Comparison of ENCODE assay signal across 32 cellular contexts in genomic region chr16:54268340-54268739, GRCh38. TPM values are rescaled to one million over a fixed set of nuclear protein-coding genes. Genes with fewer than 3 reads are reported as not detected.
"Had no signal": no experiment of that assay in that cellular context is flagged by ENCODE, and none has a peak within 500 bp of the region (broad histone marks: within the 10 kb centered on the region; RNA-seq: fewer than 3 reads in every experiment).

No MANE protein-coding gene starts in this region.

- DNase-seq: activated CD4-positive, alpha-beta T cell treated with anti-CD3 and anti-CD28 coated beads for 4 hours; activated CD4-positive, alpha-beta T cell treated with anti-CD3 and anti-CD28 coated beads, Interleukin-2, amount 50 U/mL, for 4 hours; activated effector memory CD4-positive, alpha-beta T cell treated with anti-CD3 and anti-CD28 coated beads, Interleukin-2, amount 50 U/mL, for 16 hours; activated naive CD4-positive, alpha-beta T cell treated with anti-CD3 and anti-CD28 coated beads, Interleukin-2, amount 10 ng/mL, durations not matched to agents 7 days and 5 days; activated naive CD8-positive, alpha-beta T cell treated with anti-CD3 and anti-CD28 coated beads, Interleukin-2, amount 10 ng/mL, durations not matched to agents 7 days and 5 days; activated T-cell treated with anti-CD3 and anti-CD28 coated beads, Interleukin-2, amount 50 U/mL, for 1 hour; cortex of kidney; effector memory CD8-positive, alpha-beta T cell; naive B cell; nephron progenitor cell; nucleus accumbens; pancreas; retina; small intestine; stimulated activated CD4-positive, alpha-beta T cell treated with anti-CD3 and anti-CD28 coated beads, Interleukin-4, amount 100 ng/mL, for 4 hours; stimulated activated CD8-positive, alpha-beta memory T cell treated with anti-CD3 and anti-CD28 coated beads, Interleukin-4, amount 100 ng/mL, for 48 hours; stimulated activated naive CD8-positive, alpha-beta T cell treated with anti-CD3 and anti-CD28 coated beads, Interleukin-15, amount 100 ng/mL, for 72 hours; substantia nigra; thyroid gland; upper lobe of right lung had no signal

- H3K27ac ChIP-seq: ascending aorta, cardiac muscle cell, gastroesophageal sphincter, hepatocyte, pancreas, prostate gland, sigmoid colon, thyroid gland, upper lobe of right lung, VCaP had no signal

- H3K9me3 Mint-ChIP-seq: activated naive CD4-positive, alpha-beta T cell treated with anti-CD3 and anti-CD28 coated beads, Interleukin-2, amount 10 ng/mL, durations not matched to agents 7 days and 5 days; activated naive CD8-positive, alpha-beta T cell treated with anti-CD3 and anti-CD28 coated beads, Interleukin-2, amount 10 ng/mL, durations not matched to agents 7 days and 5 days had no signal

- H2AFZ ChIP-seq: hepatocyte had no signal

- H3K9me3 ChIP-seq: ascending aorta, pancreas, prostate gland, sigmoid colon, thyroid gland, upper lobe of right lung had no signal

- H3K36me3 ChIP-seq: ascending aorta, cardiac muscle cell, gastroesophageal sphincter, pancreas, prostate gland, sigmoid colon, thyroid gland, upper lobe of right lung had no signal

- H3K27ac Mint-ChIP-seq: activated naive CD4-positive, alpha-beta T cell treated with anti-CD3 and anti-CD28 coated beads, Interleukin-2, amount 10 ng/mL, durations not matched to agents 7 days and 5 days; activated naive CD8-positive, alpha-beta T cell treated with anti-CD3 and anti-CD28 coated beads, Interleukin-2, amount 10 ng/mL, durations not matched to agents 7 days and 5 days; activated T-helper 1 cell treated with anti-CD3 and anti-CD28 coated beads, Interleukin-12 subunit alpha, Interleukin-12 subunit beta, Interleukin-2, Interleukin-4 antibody, amounts not matched to agents 30 ng/mL and 10 ng/mL and 1 ng/mL, durations not matched to agents 14 hours and 24 hours and 36 hours; brain; effector memory CD8-positive, alpha-beta T cell; mesothelial cell of epicardium; naive B cell; nephron progenitor cell; stimulated activated memory B cell treated with anti-CD40 and anti-IgM and Interleukin-4, amounts not matched to agents 10 μg/mL and 1 μg/mL and 100 μg/mL, for 72 hours had no signal

- H3K4me3 ChIP-seq: ascending aorta, cardiac muscle cell, gastroesophageal sphincter, hepatocyte, pancreas, prostate gland, sigmoid colon, thyroid gland, upper lobe of right lung had no signal

- H3K4me3 Mint-ChIP-seq: activated naive CD4-positive, alpha-beta T cell treated with anti-CD3 and anti-CD28 coated beads, Interleukin-2, amount 10 ng/mL, durations not matched to agents 7 days and 5 days; activated naive CD8-positive, alpha-beta T cell treated with anti-CD3 and anti-CD28 coated beads, Interleukin-2, amount 10 ng/mL, durations not matched to agents 7 days and 5 days; activated T-helper 1 cell treated with anti-CD3 and anti-CD28 coated beads, Interleukin-12 subunit alpha, Interleukin-12 subunit beta, Interleukin-2, Interleukin-4 antibody, amounts not matched to agents 30 ng/mL and 10 ng/mL and 1 ng/mL, durations not matched to agents 14 hours and 24 hours and 36 hours; brain; effector memory CD8-positive, alpha-beta T cell; mesothelial cell of epicardium; naive B cell; nephron progenitor cell; stimulated activated memory B cell treated with anti-CD40 and anti-IgM and Interleukin-4, amounts not matched to agents 10 μg/mL and 1 μg/mL and 100 μg/mL, for 72 hours; stimulated activated naive CD8-positive, alpha-beta T cell treated with anti-CD3 and anti-CD28 coated beads, Interleukin-15, amount 100 ng/mL, for 72 hours had no signal

- H3K4me1 Mint-ChIP-seq: activated naive CD4-positive, alpha-beta T cell treated with anti-CD3 and anti-CD28 coated beads, Interleukin-2, amount 10 ng/mL, durations not matched to agents 7 days and 5 days; activated naive CD8-positive, alpha-beta T cell treated with anti-CD3 and anti-CD28 coated beads, Interleukin-2, amount 10 ng/mL, durations not matched to agents 7 days and 5 days; brain; naive B cell; stimulated activated memory B cell treated with anti-CD40 and anti-IgM and Interleukin-4, amounts not matched to agents 10 μg/mL and 1 μg/mL and 100 μg/mL, for 72 hours; stimulated activated naive CD8-positive, alpha-beta T cell treated with anti-CD3 and anti-CD28 coated beads, Interleukin-15, amount 100 ng/mL, for 72 hours had no signal

- ATAC-seq: effector memory CD8-positive, alpha-beta T cell; gastroesophageal sphincter; pancreas; stimulated activated memory B cell treated with anti-CD40 and anti-IgM and Interleukin-4, amounts not matched to agents 10 μg/mL and 1 μg/mL and 100 μg/mL, for 72 hours; stimulated activated naive CD8-positive, alpha-beta T cell treated with anti-CD3 and anti-CD28 coated beads, Interleukin-15, amount 100 ng/mL, for 72 hours had no signal

- H3K36me3 Mint-ChIP-seq: activated naive CD4-positive, alpha-beta T cell treated with anti-CD3 and anti-CD28 coated beads, Interleukin-2, amount 10 ng/mL, durations not matched to agents 7 days and 5 days; activated naive CD8-positive, alpha-beta T cell treated with anti-CD3 and anti-CD28 coated beads, Interleukin-2, amount 10 ng/mL, durations not matched to agents 7 days and 5 days; brain; mesothelial cell of epicardium; naive B cell; stimulated activated memory B cell treated with anti-CD40 and anti-IgM and Interleukin-4, amounts not matched to agents 10 μg/mL and 1 μg/mL and 100 μg/mL, for 72 hours had no signal

- H3K4me2 ChIP-seq: hepatocyte had no signal

- H3K4me1 ChIP-seq: ascending aorta, gastroesophageal sphincter, pancreas, prostate gland, sigmoid colon, thyroid gland had no signal

- H3K27me3 ChIP-seq: ascending aorta, cardiac muscle cell, hepatocyte, pancreas, thyroid gland, upper lobe of right lung had no signal

- H3K79me2 ChIP-seq: hepatocyte had no signal

RNA-seq across cellular contexts. Expression of gene IRX3, which starts 18.2 kb away (rescaled TPM):
- total RNA-seq: activated naive CD8-positive, alpha-beta T cell treated with anti-CD3 and anti-CD28 coated beads, Interleukin-2, amount 10 ng/mL, durations not matched to agents 7 days and 5 days; endothelial cell of umbilical vein had no signal
- polyA plus RNA-seq: endothelial cell of umbilical vein had no signal
